ENCODE assay signal across 1 cellular context in the genomic region with DNA sequence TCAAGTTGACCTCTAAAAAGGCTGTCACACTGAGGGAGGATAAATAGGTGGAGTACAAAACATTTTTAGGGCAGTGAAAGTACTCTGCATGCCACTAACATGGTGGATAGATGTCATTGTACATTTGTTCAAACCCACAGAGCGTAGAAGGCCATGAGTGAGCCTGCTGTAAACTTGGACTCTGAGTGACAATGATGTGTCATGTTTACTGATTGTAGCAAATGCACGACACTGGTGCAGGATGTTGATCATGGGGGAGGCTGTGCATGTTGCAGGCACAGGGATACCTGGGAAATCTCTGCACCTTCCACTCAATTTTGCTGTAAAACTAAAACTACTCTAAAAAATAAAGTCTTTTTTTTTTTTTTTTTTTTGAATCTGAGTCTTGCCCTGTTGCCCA.
TF ChIP-seq lines count a peak whose summit lies in the region.

No MANE protein-coding gene starts in this region.

TF ChIP-seq in HepG2, 621 proteins besides CTCF, POLR2A, EP300 and RAD21 (continued from another document):
- TF ChIP-seq, protein P1, sequence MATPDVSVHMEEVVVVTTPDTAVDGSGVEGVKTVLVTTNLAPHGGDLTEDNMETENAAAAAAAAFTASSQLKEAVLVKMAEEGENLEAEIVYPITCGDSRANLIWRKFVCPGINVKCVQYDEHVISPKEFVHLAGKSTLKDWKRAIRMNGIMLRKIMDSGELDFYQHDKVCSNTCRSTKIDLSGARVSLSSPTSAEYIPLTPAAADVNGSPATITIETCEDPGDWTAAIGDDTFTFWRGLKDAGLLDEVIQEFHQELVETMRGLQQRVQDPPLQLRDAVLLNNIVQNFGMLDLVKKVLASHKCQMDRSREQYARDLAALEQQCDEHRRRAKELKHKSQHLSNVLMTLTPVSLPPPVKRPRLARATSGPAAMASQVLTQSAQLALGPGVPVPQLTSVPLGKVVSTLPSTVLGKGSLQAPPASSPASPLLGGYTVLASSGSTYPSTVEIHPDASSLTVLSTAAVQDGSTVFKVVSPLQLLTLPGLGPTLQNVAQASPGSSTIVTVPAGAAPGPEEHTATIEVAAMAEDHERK (CRISPR knock-in tag; IDR thresholded peaks at IDR 0.05; ENCODE audit: low read depth), result no peak
- 0 out of 2 replicates have a peak, but pooled peaks have one; percentile 30 for TF ChIP-seq ZNF317 (CRISPR knock-in tag; IDR thresholded peaks at IDR 0.05)
- TF ChIP-seq MEF2D (CRISPR knock-in tag; IDR thresholded peaks at IDR 0.05), result peak; percentile 64; the same call in 1 of the 2 replicates
- TF ChIP-seq KAT8 (CRISPR knock-in tag; IDR thresholded peaks at IDR 0.05), result peak; percentile 32; the same call in 1 of the 2 replicates
- no peak for TF ChIP-seq ZIK1 (CRISPR knock-in tag; IDR thresholded peaks at IDR 0.05; ENCODE audit: borderline replicate concordance, low read depth)
- peak; percentile 74 for TF ChIP-seq FOSL2 (CRISPR knock-in tag; IDR thresholded peaks at IDR 0.05)
- peak; percentile 75 for TF ChIP-seq MED1 (CRISPR knock-in tag; IDR thresholded peaks at IDR 0.05)
- no peak for TF ChIP-seq ZNF30 (CRISPR knock-in tag; IDR thresholded peaks at IDR 0.05)
- TF ChIP-seq, protein P2, sequence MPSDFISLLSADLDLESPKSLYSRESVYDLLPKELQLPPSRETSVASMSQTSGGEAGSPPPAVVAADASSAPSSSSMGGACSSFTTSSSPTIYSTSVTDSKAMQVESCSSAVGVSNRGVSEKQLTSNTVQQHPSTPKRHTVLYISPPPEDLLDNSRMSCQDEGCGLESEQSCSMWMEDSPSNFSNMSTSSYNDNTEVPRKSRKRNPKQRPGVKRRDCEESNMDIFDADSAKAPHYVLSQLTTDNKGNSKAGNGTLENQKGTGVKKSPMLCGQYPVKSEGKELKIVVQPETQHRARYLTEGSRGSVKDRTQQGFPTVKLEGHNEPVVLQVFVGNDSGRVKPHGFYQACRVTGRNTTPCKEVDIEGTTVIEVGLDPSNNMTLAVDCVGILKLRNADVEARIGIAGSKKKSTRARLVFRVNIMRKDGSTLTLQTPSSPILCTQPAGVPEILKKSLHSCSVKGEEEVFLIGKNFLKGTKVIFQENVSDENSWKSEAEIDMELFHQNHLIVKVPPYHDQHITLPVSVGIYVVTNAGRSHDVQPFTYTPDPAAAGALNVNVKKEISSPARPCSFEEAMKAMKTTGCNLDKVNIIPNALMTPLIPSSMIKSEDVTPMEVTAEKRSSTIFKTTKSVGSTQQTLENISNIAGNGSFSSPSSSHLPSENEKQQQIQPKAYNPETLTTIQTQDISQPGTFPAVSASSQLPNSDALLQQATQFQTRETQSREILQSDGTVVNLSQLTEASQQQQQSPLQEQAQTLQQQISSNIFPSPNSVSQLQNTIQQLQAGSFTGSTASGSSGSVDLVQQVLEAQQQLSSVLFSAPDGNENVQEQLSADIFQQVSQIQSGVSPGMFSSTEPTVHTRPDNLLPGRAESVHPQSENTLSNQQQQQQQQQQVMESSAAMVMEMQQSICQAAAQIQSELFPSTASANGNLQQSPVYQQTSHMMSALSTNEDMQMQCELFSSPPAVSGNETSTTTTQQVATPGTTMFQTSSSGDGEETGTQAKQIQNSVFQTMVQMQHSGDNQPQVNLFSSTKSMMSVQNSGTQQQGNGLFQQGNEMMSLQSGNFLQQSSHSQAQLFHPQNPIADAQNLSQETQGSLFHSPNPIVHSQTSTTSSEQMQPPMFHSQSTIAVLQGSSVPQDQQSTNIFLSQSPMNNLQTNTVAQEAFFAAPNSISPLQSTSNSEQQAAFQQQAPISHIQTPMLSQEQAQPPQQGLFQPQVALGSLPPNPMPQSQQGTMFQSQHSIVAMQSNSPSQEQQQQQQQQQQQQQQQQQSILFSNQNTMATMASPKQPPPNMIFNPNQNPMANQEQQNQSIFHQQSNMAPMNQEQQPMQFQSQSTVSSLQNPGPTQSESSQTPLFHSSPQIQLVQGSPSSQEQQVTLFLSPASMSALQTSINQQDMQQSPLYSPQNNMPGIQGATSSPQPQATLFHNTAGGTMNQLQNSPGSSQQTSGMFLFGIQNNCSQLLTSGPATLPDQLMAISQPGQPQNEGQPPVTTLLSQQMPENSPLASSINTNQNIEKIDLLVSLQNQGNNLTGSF (CRISPR knock-in tag; IDR thresholded peaks at IDR 0.05), result no peak
- TF ChIP-seq GATAD2A (CRISPR knock-in tag; IDR thresholded peaks at IDR 0.05), result peak; percentile 38; the same call in 1 of the 2 replicates
- TF ChIP-seq ZNF143 (CRISPR knock-in tag; IDR thresholded peaks at IDR 0.05), result peak; percentile 33; the same call in 1 of the 2 replicates
- TF ChIP-seq TBP (CRISPR knock-in tag; IDR thresholded peaks at IDR 0.05), result no peak
- TF ChIP-seq, protein P3, sequence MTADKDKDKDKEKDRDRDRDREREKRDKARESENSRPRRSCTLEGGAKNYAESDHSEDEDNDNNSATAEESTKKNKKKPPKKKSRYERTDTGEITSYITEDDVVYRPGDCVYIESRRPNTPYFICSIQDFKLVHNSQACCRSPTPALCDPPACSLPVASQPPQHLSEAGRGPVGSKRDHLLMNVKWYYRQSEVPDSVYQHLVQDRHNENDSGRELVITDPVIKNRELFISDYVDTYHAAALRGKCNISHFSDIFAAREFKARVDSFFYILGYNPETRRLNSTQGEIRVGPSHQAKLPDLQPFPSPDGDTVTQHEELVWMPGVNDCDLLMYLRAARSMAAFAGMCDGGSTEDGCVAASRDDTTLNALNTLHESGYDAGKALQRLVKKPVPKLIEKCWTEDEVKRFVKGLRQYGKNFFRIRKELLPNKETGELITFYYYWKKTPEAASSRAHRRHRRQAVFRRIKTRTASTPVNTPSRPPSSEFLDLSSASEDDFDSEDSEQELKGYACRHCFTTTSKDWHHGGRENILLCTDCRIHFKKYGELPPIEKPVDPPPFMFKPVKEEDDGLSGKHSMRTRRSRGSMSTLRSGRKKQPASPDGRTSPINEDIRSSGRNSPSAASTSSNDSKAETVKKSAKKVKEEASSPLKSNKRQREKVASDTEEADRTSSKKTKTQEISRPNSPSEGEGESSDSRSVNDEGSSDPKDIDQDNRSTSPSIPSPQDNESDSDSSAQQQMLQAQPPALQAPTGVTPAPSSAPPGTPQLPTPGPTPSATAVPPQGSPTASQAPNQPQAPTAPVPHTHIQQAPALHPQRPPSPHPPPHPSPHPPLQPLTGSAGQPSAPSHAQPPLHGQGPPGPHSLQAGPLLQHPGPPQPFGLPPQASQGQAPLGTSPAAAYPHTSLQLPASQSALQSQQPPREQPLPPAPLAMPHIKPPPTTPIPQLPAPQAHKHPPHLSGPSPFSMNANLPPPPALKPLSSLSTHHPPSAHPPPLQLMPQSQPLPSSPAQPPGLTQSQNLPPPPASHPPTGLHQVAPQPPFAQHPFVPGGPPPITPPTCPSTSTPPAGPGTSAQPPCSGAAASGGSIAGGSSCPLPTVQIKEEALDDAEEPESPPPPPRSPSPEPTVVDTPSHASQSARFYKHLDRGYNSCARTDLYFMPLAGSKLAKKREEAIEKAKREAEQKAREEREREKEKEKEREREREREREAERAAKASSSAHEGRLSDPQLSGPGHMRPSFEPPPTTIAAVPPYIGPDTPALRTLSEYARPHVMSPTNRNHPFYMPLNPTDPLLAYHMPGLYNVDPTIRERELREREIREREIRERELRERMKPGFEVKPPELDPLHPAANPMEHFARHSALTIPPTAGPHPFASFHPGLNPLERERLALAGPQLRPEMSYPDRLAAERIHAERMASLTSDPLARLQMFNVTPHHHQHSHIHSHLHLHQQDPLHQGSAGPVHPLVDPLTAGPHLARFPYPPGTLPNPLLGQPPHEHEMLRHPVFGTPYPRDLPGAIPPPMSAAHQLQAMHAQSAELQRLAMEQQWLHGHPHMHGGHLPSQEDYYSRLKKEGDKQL (CRISPR knock-in tag; IDR thresholded peaks at IDR 0.05; ENCODE audit: low read depth), result no peak
- TF ChIP-seq ZBTB20 (CRISPR knock-in tag; IDR thresholded peaks at IDR 0.05; ENCODE audit: borderline replicate concordance, low read depth), result peak; percentile 36; the same call in 1 of the 2 replicates
- peak; percentile 30; the same call in 1 of the 2 replicates for TF ChIP-seq HOXA3 (CRISPR knock-in tag; IDR thresholded peaks at IDR 0.05)
- 0 out of 2 replicates have a peak, but pooled peaks have one; percentile 23 for TF ChIP-seq HDAC1 (CRISPR knock-in tag; IDR thresholded peaks at IDR 0.05)
- peak; percentile 28; the same call in 1 of the 2 replicates for TF ChIP-seq ZFX (CRISPR knock-in tag; IDR thresholded peaks at IDR 0.05; ENCODE audit: low read depth)
- TF ChIP-seq, protein P4, sequence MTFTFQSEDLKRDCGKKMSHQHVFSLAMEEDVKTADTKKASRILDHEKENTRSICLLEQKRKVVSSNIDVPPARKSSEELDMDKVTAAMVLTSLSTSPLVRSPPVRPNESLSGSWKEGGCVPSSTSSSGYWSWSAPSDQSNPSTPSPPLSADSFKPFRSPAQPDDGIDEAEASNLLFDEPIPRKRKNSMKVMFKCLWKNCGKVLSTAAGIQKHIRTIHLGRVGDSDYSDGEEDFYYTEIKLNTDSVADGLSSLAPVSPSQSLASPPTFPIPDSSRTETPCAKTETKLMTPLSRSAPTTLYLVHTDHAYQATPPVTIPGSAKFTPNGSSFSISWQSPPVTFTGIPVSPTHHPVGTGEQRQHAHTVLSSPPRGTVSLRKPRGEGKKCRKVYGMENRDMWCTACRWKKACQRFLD (CRISPR knock-in tag; IDR thresholded peaks at IDR 0.05; ENCODE audit: borderline replicate concordance), result no peak
- TF ChIP-seq CC2D1A (CRISPR knock-in tag; IDR thresholded peaks at IDR 0.05), result no peak
- TF ChIP-seq ZNF354B (CRISPR knock-in tag; IDR thresholded peaks at IDR 0.05), result no peak
- peak; percentile 34; the same call in 1 of the 2 replicates for TF ChIP-seq DPF2 (CRISPR knock-in tag; IDR thresholded peaks at IDR 0.05; ENCODE audit: borderline replicate concordance, low read depth)
- TF ChIP-seq FOXA3 (CRISPR knock-in tag; IDR thresholded peaks at IDR 0.05), result peak; percentile 92
- TF ChIP-seq CHCHD3 (CRISPR knock-in tag; IDR thresholded peaks at IDR 0.05), result no peak
- peak; percentile 62; the same call in 1 of the 2 replicates for TF ChIP-seq ZMYM3 (CRISPR knock-in tag; IDR thresholded peaks at IDR 0.05)
- peak; percentile 47; the same call in 1 of the 2 replicates for TF ChIP-seq ELF3 (CRISPR knock-in tag; IDR thresholded peaks at IDR 0.05)
- TF ChIP-seq HNF4A (CRISPR knock-in tag; IDR thresholded peaks at IDR 0.05), result 0 out of 2 replicates have a peak, but pooled peaks have one; percentile 14
- peak; percentile 80; the same call in 1 of the 2 replicates for TF ChIP-seq FOXK1 (CRISPR knock-in tag; IDR thresholded peaks at IDR 0.05; ENCODE audit: borderline replicate concordance, low read depth)
- TF ChIP-seq, protein P5, sequence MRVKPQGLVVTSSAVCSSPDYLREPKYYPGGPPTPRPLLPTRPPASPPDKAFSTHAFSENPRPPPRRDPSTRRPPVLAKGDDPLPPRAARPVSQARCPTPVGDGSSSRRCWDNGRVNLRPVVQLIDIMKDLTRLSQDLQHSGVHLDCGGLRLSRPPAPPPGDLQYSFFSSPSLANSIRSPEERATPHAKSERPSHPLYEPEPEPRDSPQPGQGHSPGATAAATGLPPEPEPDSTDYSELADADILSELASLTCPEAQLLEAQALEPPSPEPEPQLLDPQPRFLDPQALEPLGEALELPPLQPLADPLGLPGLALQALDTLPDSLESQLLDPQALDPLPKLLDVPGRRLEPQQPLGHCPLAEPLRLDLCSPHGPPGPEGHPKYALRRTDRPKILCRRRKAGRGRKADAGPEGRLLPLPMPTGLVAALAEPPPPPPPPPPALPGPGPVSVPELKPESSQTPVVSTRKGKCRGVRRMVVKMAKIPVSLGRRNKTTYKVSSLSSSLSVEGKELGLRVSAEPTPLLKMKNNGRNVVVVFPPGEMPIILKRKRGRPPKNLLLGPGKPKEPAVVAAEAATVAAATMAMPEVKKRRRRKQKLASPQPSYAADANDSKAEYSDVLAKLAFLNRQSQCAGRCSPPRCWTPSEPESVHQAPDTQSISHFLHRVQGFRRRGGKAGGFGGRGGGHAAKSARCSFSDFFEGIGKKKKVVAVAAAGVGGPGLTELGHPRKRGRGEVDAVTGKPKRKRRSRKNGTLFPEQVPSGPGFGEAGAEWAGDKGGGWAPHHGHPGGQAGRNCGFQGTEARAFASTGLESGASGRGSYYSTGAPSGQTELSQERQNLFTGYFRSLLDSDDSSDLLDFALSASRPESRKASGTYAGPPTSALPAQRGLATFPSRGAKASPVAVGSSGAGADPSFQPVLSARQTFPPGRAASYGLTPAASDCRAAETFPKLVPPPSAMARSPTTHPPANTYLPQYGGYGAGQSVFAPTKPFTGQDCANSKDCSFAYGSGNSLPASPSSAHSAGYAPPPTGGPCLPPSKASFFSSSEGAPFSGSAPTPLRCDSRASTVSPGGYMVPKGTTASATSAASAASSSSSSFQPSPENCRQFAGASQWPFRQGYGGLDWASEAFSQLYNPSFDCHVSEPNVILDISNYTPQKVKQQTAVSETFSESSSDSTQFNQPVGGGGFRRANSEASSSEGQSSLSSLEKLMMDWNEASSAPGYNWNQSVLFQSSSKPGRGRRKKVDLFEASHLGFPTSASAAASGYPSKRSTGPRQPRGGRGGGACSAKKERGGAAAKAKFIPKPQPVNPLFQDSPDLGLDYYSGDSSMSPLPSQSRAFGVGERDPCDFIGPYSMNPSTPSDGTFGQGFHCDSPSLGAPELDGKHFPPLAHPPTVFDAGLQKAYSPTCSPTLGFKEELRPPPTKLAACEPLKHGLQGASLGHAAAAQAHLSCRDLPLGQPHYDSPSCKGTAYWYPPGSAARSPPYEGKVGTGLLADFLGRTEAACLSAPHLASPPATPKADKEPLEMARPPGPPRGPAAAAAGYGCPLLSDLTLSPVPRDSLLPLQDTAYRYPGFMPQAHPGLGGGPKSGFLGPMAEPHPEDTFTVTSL (CRISPR knock-in tag; IDR thresholded peaks at IDR 0.05; ENCODE audit: borderline replicate concordance), result peak; percentile 69; the same call in 1 of the 2 replicates
- 0 out of 2 replicates have a peak, but pooled peaks have one; percentile 30 for TF ChIP-seq SPEN (CRISPR knock-in tag; IDR thresholded peaks at IDR 0.05; ENCODE audit: low read depth)
- TF ChIP-seq, protein P6, sequence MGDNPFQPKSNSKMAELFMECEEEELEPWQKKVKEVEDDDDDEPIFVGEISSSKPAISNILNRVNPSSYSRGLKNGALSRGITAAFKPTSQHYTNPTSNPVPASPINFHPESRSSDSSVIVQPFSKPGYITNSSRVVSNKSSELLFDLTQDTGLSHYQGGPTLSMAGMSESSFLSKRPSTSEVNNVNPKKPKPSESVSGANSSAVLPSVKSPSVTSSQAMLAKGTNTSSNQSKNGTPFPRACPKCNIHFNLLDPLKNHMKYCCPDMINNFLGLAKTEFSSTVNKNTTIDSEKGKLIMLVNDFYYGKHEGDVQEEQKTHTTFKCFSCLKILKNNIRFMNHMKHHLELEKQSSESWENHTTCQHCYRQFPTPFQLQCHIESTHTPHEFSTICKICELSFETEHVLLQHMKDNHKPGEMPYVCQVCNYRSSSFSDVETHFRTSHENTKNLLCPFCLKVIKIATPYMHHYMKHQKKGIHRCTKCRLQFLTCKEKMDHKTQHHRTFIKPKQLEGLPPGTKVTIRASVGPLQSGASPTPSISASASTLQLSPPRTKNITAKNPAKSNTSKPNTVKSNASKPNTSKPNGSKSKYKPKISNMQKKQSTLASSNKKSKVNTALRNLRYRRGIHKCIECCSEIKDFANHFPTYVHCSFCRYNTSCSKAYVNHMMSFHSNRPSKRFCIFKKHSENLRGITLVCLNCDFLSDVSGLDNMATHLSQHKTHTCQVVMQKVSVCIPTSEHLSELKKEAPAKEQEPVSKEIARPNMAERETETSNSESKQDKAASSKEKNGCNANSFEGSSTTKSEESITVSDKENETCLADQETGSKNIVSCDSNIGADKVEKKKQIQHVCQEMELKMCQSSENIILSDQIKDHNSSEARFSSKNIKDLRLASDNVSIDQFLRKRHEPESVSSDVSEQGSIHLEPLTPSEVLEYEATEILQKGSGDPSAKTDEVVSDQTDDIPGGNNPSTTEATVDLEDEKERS (CRISPR knock-in tag; IDR thresholded peaks at IDR 0.05), result 0 out of 2 replicates have a peak, but pooled peaks have one; percentile 30
- no peak for TF ChIP-seq PHF21A (CRISPR knock-in tag; IDR thresholded peaks at IDR 0.05)
- no peak for TF ChIP-seq FOXA1 (IDR thresholded peaks at IDR 0.05)
- peak; percentile 77 for TF ChIP-seq FOXA1 (CRISPR knock-in tag; IDR thresholded peaks at IDR 0.05)
- TF ChIP-seq ETV5 (CRISPR knock-in tag; IDR thresholded peaks at IDR 0.05; ENCODE audit: borderline replicate concordance), result peak; percentile 39; the same call in 1 of the 2 replicates
